ENCODE assay signal across 7 cellular contexts in genomic region chr5:78649220-78649700, GRCh38. TPM values are rescaled to one million over a fixed set of nuclear protein-coding genes. Genes with fewer than 3 reads are reported as not detected.
DNase-seq lines count a peak whose midpoint lies in the region; ATAC-seq and TF ChIP-seq lines count a peak whose summit lies in the region.

No MANE protein-coding gene starts in this region.

- H3K9ac ChIP-seq in subcutaneous abdominal adipose tissue (ENCODE audit: low read length in 5 of 5), result peak overlapping the region; percentile 44 to 90 (median 88)

- peaks cover 9% of the 10 kb centered on the region for H3K36me3 Mint-ChIP-seq in HFFc6 (ENCODE audit: low read depth)
- no peaks in the 10 kb centered on the region for H3K36me3 Mint-ChIP-seq in activated naive CD8-positive, alpha-beta T cell treated with anti-CD3 and anti-CD28 coated beads, Interleukin-2, amount 50 U/mL, for 24 hours (ENCODE audit: low read depth)

- H3K4me3 Mint-ChIP-seq in HFFc6, result peak overlapping the region; percentile 55
- H3K4me3 Mint-ChIP-seq in activated naive CD8-positive, alpha-beta T cell treated with anti-CD3 and anti-CD28 coated beads, Interleukin-2, amount 50 U/mL, for 24 hours, result peak overlapping the region; percentile 29

- TF ChIP-seq CTCF in HFFc6 (IDR thresholded peaks at IDR 0.05), result no peak

- H3K27ac Mint-ChIP-seq in HFFc6, result peak overlapping the region; percentile 79
- no peak overlapping the region for H3K27ac Mint-ChIP-seq in activated naive CD8-positive, alpha-beta T cell treated with anti-CD3 and anti-CD28 coated beads, Interleukin-2, amount 50 U/mL, for 24 hours

- H3K9me3 Mint-ChIP-seq in HFFc6, result no peaks in the 10 kb centered on the region
- H3K9me3 Mint-ChIP-seq in activated naive CD8-positive, alpha-beta T cell treated with anti-CD3 and anti-CD28 coated beads, Interleukin-2, amount 50 U/mL, for 24 hours, result no peaks in the 10 kb centered on the region

- no peaks in the 10 kb centered on the region for H3K27me3 ChIP-seq in subcutaneous abdominal adipose tissue (ENCODE audit: control insufficient read depth in 5 of 5, insufficient read depth in 4 of 5, low read length in 5 of 5)

- H3K4me1 Mint-ChIP-seq in HFFc6 (ENCODE audit: low read depth), result peaks cover 50% of the 10 kb centered on the region
- H3K4me1 Mint-ChIP-seq in activated naive CD8-positive, alpha-beta T cell treated with anti-CD3 and anti-CD28 coated beads, Interleukin-2, amount 50 U/mL, for 24 hours, result peaks cover 13% of the 10 kb centered on the region

- peaks cover 3% of the 10 kb centered on the region; the same call in 1 of the 2 replicates for H3K27me3 Mint-ChIP-seq in HFFc6 (ENCODE audit: insufficient read depth)
- peaks cover 46% of the 10 kb centered on the region for H3K27me3 Mint-ChIP-seq in activated naive CD8-positive, alpha-beta T cell treated with anti-CD3 and anti-CD28 coated beads, Interleukin-2, amount 50 U/mL, for 24 hours

- ATAC-seq in activated naive CD8-positive, alpha-beta T cell treated with anti-CD3 and anti-CD28 coated beads, Interleukin-2, amount 50 U/mL, for 24 hours, result no peak
- no peak for ATAC-seq in HG02981 (IDR thresholded peaks at IDR 0.05; ENCODE audit: unreplicated experiment)

- H3K9me3 ChIP-seq in iPS-18c (ENCODE audit: control insufficient read depth, insufficient read depth, low read length), result no peaks in the 10 kb centered on the region
- no peaks in the 10 kb centered on the region for H3K9me3 ChIP-seq in subcutaneous abdominal adipose tissue (ENCODE audit: control insufficient read depth in 5 of 5, low read length in 5 of 5)

- peak overlapping the region; percentile 79 for H3K27ac ChIP-seq in subcutaneous abdominal adipose tissue (ENCODE audit: low read depth, low read length)

- DNase-seq in HFFc6 (peak; percentile 18), kidney tubule cell (ENCODE audit: low spot score) (no peak), SKM-1 treated with dmso at 0.1 percent for 144 hours (lab: John Stamatoyannopoulos, UW; ENCODE audit: unreplicated experiment) (no peak)
- DNase-seq in activated naive CD8-positive, alpha-beta T cell treated with anti-CD3 and anti-CD28 coated beads, Interleukin-2, amount 50 U/mL, for 24 hours, result no peak

- peaks cover 2 to 31% (median 28%) of the 10 kb centered on the region in 5 donors for H3K4me1 ChIP-seq in subcutaneous abdominal adipose tissue (ENCODE audit: control insufficient read depth in 5 of 5, insufficient read depth in 5 of 5, low read length in 5 of 5)

- no peaks in the 10 kb centered on the region for H3K36me3 ChIP-seq in subcutaneous abdominal adipose tissue (ENCODE audit: control insufficient read depth in 5 of 5, insufficient read depth in 5 of 5, low read length in 5 of 5)

- H3K4me3 ChIP-seq in iPS-18c (ENCODE audit: insufficient read depth, low read depth, low read length) (peak overlapping the region; percentile 69), subcutaneous abdominal adipose tissue (ENCODE audit: low read depth in 1 of 5, low read length in 5 of 5) (peak overlapping the region; percentile 59 to 74 (median 65))

RNA-seq across cellular contexts. Expression of gene LHFPL2, which starts 0.7 kb away (rescaled TPM):
- total RNA-seq in HFFc6 (2021; fragmentation: NEBNext Ultra II Directional; extraction: Animal tissue kit (Norgen Biotek cat#: 25700)), result 10 to 100 TPM; 14.4 to 18.9 (median 16.7) TPM
